Comparison of ENCODE assay signal across 8 cellular contexts in genomic region chr1:20696397-20697333, GRCh38. TPM values are rescaled to one million over a fixed set of nuclear protein-coding genes. Genes with fewer than 3 reads are reported as not detected.
DNase-seq lines count a peak whose midpoint lies in the region; ATAC-seq and TF ChIP-seq lines count a peak whose summit lies in the region.

No MANE protein-coding gene starts in this region.

- peaks cover 10% of the 10 kb centered on the region for H3K27me3 Mint-ChIP-seq in progenitor cell of endocrine pancreas
- H3K27me3 Mint-ChIP-seq in type B pancreatic cell, result no peaks in the 10 kb centered on the region

- H3K9me3 Mint-ChIP-seq in progenitor cell of endocrine pancreas (ENCODE audit: low read depth) (no peaks in the 10 kb centered on the region), type B pancreatic cell (peaks cover 4% of the 10 kb centered on the region)

- TF ChIP-seq CTCF in progenitor cell of endocrine pancreas (IDR thresholded peaks at IDR 0.05; ENCODE audit: unreplicated experiment) (peak; percentile 81), type B pancreatic cell (conservative IDR thresholded peaks at IDR 0.05) (peak; percentile 98)

- H3K27ac ChIP-seq in angular gyrus (ENCODE audit: low read depth, low read length), result peak overlapping the region; percentile 86

- H3K4me1 Mint-ChIP-seq in progenitor cell of endocrine pancreas (ENCODE audit: low read depth) (peaks cover 1% of the 10 kb centered on the region), type B pancreatic cell (ENCODE audit: unreplicated experiment) (peaks cover 8% of the 10 kb centered on the region)

- intact Hi-C loops in left ventricle myocardium superior (cut with micrococcal nuclease), result loop anchor here (10.0 kb wide), 1 partner anchor 498 kb away; no protein-coding TSS in a partner anchor

- DNase-seq in DMS 273 (lab: John Stamatoyannopoulos, UW; ENCODE audit: unreplicated experiment), result peak; percentile 97
- DNase-seq in HEK293T (ENCODE audit: extremely low spot score), result peak; percentile 87
- DNase-seq in NCI-H187 (lab: John Stamatoyannopoulos, UW), result peak; percentile 61 to 64
- DNase-seq in T-helper 2 cell, result peak; percentile 34 to 79 (median 60)
- peak; percentile 90 for DNase-seq in left ventricle myocardium superior
- DNase-seq in progenitor cell of endocrine pancreas (ENCODE audit: low spot score, unreplicated experiment), result peak; percentile 84
- DNase-seq in type B pancreatic cell (ENCODE audit: extremely low spot score, unreplicated experiment), result peak; percentile 90

- H3K36me3 Mint-ChIP-seq in progenitor cell of endocrine pancreas (ENCODE audit: insufficient read depth), result no peaks in the 10 kb centered on the region
- H3K36me3 Mint-ChIP-seq in type B pancreatic cell, result no peaks in the 10 kb centered on the region

- ATAC-seq in left ventricle myocardium superior, result peak; percentile 95

- POLR2A ChIA-PET in HEK293T (lab: Yijun Ruan, JAX), result interaction anchor here (0.9 to 3.0 kb wide), 5 partner anchors 35 to 91 kb away, joined by 3 to 11 read pairs (median 3); partner anchors contain the start of genes DDOST and SH2D5

- H3K4me3 Mint-ChIP-seq in progenitor cell of endocrine pancreas (ENCODE audit: low read depth) (peak overlapping the region; percentile 76), type B pancreatic cell (peak overlapping the region; percentile 91)

- CTCF ChIA-PET in HEK293T (lab: Yijun Ruan, JAX), result interaction anchor here (0.6 to 1.6 kb wide), 19 partner anchors 10 to 1687 kb away, joined by 3 to 18 read pairs (median 3); partner anchors contain the start of genes KIF17, PINK1 and SH2D5

- H3K27ac Mint-ChIP-seq in progenitor cell of endocrine pancreas, result peak overlapping the region; percentile 92
- peak overlapping the region; percentile 55 for H3K27ac Mint-ChIP-seq in type B pancreatic cell

TF ChIP-seq in HEK293T, 16 proteins besides CTCF, POLR2A, EP300 and RAD21:
- peak; percentile 42 for TF ChIP-seq PKNOX1 (IDR thresholded peaks at IDR 0.05)
- no peak for TF ChIP-seq SUZ12 (IDR thresholded peaks at IDR 0.05)
- TF ChIP-seq L3MBTL2 (conservative IDR thresholded peaks at IDR 0.05), result peak; percentile 65
- no peak for TF ChIP-seq CTBP1 (IDR thresholded peaks at IDR 0.05; ENCODE audit: borderline replicate concordance)
- no peak for TF ChIP-seq SP1 (IDR thresholded peaks at IDR 0.05)
- peak; percentile 61; the same call in 1 of the 2 replicates for TF ChIP-seq BHLHE40 (IDR thresholded peaks at IDR 0.05; ENCODE audit: borderline replicate concordance)
- no peak for TF ChIP-seq FOXK2 (IDR thresholded peaks at IDR 0.05)

RNA-seq across cellular contexts. Expression of gene KIF17, which starts 21.1 kb away (rescaled TPM):
- total RNA-seq in left ventricle myocardium superior, result 3.5 TPM
- 0.64 and 1.1 TPM in 2 replicates for total RNA-seq in progenitor cell of endocrine pancreas
- total RNA-seq in type B pancreatic cell (ENCODE audit: low replicate concordance), result 0.69 and 2.1 TPM in 2 replicates

RNA-seq across cellular contexts. Expression of gene DDOST, which starts 35.5 kb away (rescaled TPM):
- total RNA-seq in left ventricle myocardium superior, result 135 TPM
- 273 and 276 TPM in 2 replicates for total RNA-seq in progenitor cell of endocrine pancreas
- 254 and 259 TPM in 2 replicates for total RNA-seq in type B pancreatic cell (ENCODE audit: low replicate concordance)

RNA-seq across cellular contexts. Expression of gene SH2D5, which starts 35.8 kb away (rescaled TPM):
- not detected for total RNA-seq in left ventricle myocardium superior
- total RNA-seq in progenitor cell of endocrine pancreas, result 0.53 and 1.2 TPM in 2 replicates
- total RNA-seq in type B pancreatic cell (ENCODE audit: low replicate concordance), result 1.2 and 1.4 TPM in 2 replicates

Comparison
In these comparisons a context has a peak if more than half of its experiments do, and no peak if none do; other contexts are left out.
1. Peak in every context shown above with its lines: DNase-seq, ATAC-seq and H3K27ac ChIP-seq.